ENCODE assay signal across 8 cellular contexts in the genomic region with DNA sequence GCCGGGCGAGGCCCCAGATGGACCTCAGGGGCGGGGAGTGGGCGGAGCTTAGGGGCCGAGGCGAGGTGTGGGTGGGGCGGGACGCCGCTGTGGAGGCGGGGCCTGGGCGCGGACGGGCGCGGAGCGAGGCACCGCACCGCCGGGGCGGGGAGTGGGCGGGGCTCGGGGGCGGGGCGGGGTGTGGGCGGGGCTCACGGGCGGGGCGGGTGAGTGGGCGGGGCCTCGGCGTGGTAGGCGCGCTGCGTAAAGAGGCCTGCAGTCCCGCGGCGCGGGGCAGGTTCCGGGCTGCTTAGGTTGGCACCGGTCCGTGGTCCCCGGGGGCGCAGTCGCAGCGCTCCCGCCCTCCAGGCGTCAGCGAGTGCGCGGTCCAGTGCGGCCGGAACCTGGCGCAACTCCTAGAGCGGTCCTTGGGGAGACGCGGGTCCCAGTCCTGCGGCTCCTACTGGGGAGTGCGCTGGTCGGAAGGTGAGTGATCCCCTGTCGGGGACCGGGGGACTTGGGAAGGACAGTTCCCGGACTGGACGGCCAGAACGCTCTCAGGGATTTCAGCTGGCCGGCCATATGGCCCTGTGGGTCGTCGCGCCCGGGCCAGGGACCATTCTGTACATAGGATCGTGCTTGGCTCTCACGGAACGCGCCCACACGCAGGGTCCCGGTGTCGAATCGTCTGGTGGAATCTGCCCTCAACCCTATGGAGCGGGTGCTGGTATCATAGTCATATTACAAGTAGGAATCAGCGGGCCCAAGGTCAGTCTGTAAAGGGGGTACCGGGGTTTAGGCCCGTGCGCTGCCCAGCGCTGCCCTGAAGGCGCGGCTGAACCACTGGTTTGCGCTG. TPM values are rescaled to one million over a fixed set of nuclear protein-coding genes. Genes with fewer than 3 reads are reported as not detected.
DNase-seq lines count a peak whose midpoint lies in the region; ATAC-seq and TF ChIP-seq lines count a peak whose summit lies in the region.

A gene with protein sequence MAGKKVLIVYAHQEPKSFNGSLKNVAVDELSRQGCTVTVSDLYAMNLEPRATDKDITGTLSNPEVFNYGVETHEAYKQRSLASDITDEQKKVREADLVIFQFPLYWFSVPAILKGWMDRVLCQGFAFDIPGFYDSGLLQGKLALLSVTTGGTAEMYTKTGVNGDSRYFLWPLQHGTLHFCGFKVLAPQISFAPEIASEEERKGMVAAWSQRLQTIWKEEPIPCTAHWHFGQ (plus strand): TSS at position 274 of the 835 bp plus-strand sequence. CDS start 6,659 bp downstream, outside the sequence.

- peaks cover 10% of the 10 kb centered on the region for H3K36me3 Mint-ChIP-seq in T-helper 1 cell treated with Interleukin-12 subunit alpha and Interleukin-12 subunit beta and Interleukin-4 antibody, amounts not matched to agents 30 μg/mL and 1 μg/mL, for 36 hours (ENCODE audit: low read depth)

- peak; percentile 72 for ATAC-seq in HG02588 (IDR thresholded peaks at IDR 0.05; ENCODE audit: unreplicated experiment)
- peak; percentile 96 for ATAC-seq in upper lobe of right lung

- peak; percentile 7 for TF ChIP-seq CTCF in GM12873 (IDR thresholded peaks at IDR 0.05; ENCODE audit: insufficient read depth, low read depth, low read length, missing control alignments)
- peak; percentile 30 for TF ChIP-seq CTCF in left ventricle myocardium inferior (IDR thresholded peaks at IDR 0.05; ENCODE audit: borderline replicate concordance)
- peak in 2 of 4 experiments; percentile 39 for TF ChIP-seq CTCF in prostate gland (IDR thresholded peaks at IDR 0.05)
- no peak for TF ChIP-seq CTCF in upper lobe of right lung (IDR thresholded peaks at IDR 0.05)

- peaks cover 23% of the 10 kb centered on the region for H3K4me1 Mint-ChIP-seq in T-helper 1 cell treated with Interleukin-12 subunit alpha and Interleukin-12 subunit beta and Interleukin-4 antibody, amounts not matched to agents 30 μg/mL and 1 μg/mL, for 36 hours (ENCODE audit: low read depth)

- no peaks in the 10 kb centered on the region for H3K27me3 ChIP-seq in left ventricle myocardium inferior (ENCODE audit: low read depth)
- H3K27me3 ChIP-seq in prostate gland (replicated peaks; ENCODE audit: insufficient read depth), result no peaks in the 10 kb centered on the region
- no peaks in the 10 kb centered on the region for H3K27me3 ChIP-seq in upper lobe of right lung

- H3K27ac ChIP-seq in left ventricle myocardium inferior (replicated peaks), result peak within 1 kb of the TSS; percentile 93
- H3K27ac ChIP-seq in prostate gland, result peak within 1 kb of the TSS; percentile 83 to 89
- H3K27ac ChIP-seq in upper lobe of right lung, result peak within 1 kb of the TSS; percentile 89

- H3K27me3 Mint-ChIP-seq in T-helper 1 cell treated with Interleukin-12 subunit alpha and Interleukin-12 subunit beta and Interleukin-4 antibody, amounts not matched to agents 30 μg/mL and 1 μg/mL, for 36 hours (ENCODE audit: low read depth), result no peaks in the 10 kb centered on the region

- WGBS in prostate gland, result 4% methylated on average over 49 of the region's 86 CpGs

- H3K27ac Mint-ChIP-seq in T-helper 1 cell treated with Interleukin-12 subunit alpha and Interleukin-12 subunit beta and Interleukin-4 antibody, amounts not matched to agents 30 μg/mL and 1 μg/mL, for 36 hours, result peak within 1 kb of the TSS; percentile 86

- H3K4me1 ChIP-seq in left ventricle myocardium inferior, result peaks cover 37% of the 10 kb centered on the region
- H3K4me1 ChIP-seq in prostate gland (replicated peaks), result peaks cover 4% of the 10 kb centered on the region
- peaks cover 11% of the 10 kb centered on the region for H3K4me1 ChIP-seq in upper lobe of right lung

- H3K9me3 ChIP-seq in left ventricle myocardium inferior (replicated peaks), result no peaks in the 10 kb centered on the region
- H3K9me3 ChIP-seq in prostate gland, result no peaks in the 10 kb centered on the region
- H3K9me3 ChIP-seq in upper lobe of right lung, result no peaks in the 10 kb centered on the region

- H3K4me3 Mint-ChIP-seq in T-helper 1 cell treated with Interleukin-12 subunit alpha and Interleukin-12 subunit beta and Interleukin-4 antibody, amounts not matched to agents 30 μg/mL and 1 μg/mL, for 36 hours, result peak within 1 kb of the TSS; percentile 90

- peak; percentile 90 for TF ChIP-seq POLR2A in prostate gland (IDR thresholded peaks at IDR 0.05)

- no peaks in the 10 kb centered on the region for H3K9me3 Mint-ChIP-seq in T-helper 1 cell treated with Interleukin-12 subunit alpha and Interleukin-12 subunit beta and Interleukin-4 antibody, amounts not matched to agents 30 μg/mL and 1 μg/mL, for 36 hours

- intact Hi-C loops in left ventricle myocardium inferior (cut with micrococcal nuclease), result loop anchor here (5.0 kb wide), 1 partner anchor 57 kb away; no protein-coding TSS in a partner anchor
- intact Hi-C loops in prostate gland (cut with DNase I), result loop anchor here (2.0 kb wide), 1 partner anchor 55 kb away; no protein-coding TSS in a partner anchor
- intact Hi-C loops in upper lobe of right lung (cut with DNase I), result loop anchor here (2.0 kb wide), 1 partner anchor 55 kb away; no protein-coding TSS in a partner anchor

- peak; percentile 42 for DNase-seq in NCI-H1092 treated with DMSO at 0.1 percent for 48 hours (lab: John Stamatoyannopoulos, UW)
- peak; percentile 74 for DNase-seq in amniotic stem cell (lab: John Stamatoyannopoulos, UW)
- DNase-seq in left ventricle myocardium inferior, result peak; percentile 95
- peak; percentile 91 for DNase-seq in prostate gland (ENCODE audit: low spot score)
- DNase-seq in upper lobe of right lung, result peak; percentile 98

- H3K4me3 ChIP-seq in left ventricle myocardium inferior, result peak within 1 kb of the TSS; percentile 82
- H3K4me3 ChIP-seq in prostate gland, result peak within 1 kb of the TSS; percentile 68 to 86
- peak within 1 kb of the TSS; percentile 75 for H3K4me3 ChIP-seq in upper lobe of right lung

- H3K36me3 ChIP-seq in left ventricle myocardium inferior (peaks cover 9% of the 10 kb centered on the region), prostate gland (no peaks in the 10 kb centered on the region), upper lobe of right lung (peaks cover 6% of the 10 kb centered on the region)

RNA-seq across cellular contexts. Expression of the gene that starts here (rescaled TPM):
- total RNA-seq in left ventricle myocardium inferior (51.1 TPM), prostate gland (10 to 100 TPM; 27.9 to 34.3 TPM), upper lobe of right lung (20.6 TPM)

Comparison
In these comparisons a context has a peak if more than half of its experiments do, and no peak if none do; other contexts are left out.
1. Peak in every context shown above with its lines: DNase-seq, ATAC-seq, H3K4me3 ChIP-seq and H3K27ac ChIP-seq.
2. DNase-seq: peak in every context shown above with its lines; median percentile 98 in upper lobe of right lung; 95 in left ventricle myocardium inferior; 91 in prostate gland; 74 in amniotic stem cell; 42 in NCI-H1092 treated with DMSO at 0.1 percent for 48 hours.